1 cellular context compared by ENCODE assay signal in genomic region chr20:63084563-63084927, GRCh38.
TF ChIP-seq lines count a peak whose summit lies in the region.

No MANE protein-coding gene starts in this region.

TF ChIP-seq in HepG2, 621 proteins besides CTCF, POLR2A, EP300 and RAD21 (continued from another document):
- TF ChIP-seq, protein P1, sequence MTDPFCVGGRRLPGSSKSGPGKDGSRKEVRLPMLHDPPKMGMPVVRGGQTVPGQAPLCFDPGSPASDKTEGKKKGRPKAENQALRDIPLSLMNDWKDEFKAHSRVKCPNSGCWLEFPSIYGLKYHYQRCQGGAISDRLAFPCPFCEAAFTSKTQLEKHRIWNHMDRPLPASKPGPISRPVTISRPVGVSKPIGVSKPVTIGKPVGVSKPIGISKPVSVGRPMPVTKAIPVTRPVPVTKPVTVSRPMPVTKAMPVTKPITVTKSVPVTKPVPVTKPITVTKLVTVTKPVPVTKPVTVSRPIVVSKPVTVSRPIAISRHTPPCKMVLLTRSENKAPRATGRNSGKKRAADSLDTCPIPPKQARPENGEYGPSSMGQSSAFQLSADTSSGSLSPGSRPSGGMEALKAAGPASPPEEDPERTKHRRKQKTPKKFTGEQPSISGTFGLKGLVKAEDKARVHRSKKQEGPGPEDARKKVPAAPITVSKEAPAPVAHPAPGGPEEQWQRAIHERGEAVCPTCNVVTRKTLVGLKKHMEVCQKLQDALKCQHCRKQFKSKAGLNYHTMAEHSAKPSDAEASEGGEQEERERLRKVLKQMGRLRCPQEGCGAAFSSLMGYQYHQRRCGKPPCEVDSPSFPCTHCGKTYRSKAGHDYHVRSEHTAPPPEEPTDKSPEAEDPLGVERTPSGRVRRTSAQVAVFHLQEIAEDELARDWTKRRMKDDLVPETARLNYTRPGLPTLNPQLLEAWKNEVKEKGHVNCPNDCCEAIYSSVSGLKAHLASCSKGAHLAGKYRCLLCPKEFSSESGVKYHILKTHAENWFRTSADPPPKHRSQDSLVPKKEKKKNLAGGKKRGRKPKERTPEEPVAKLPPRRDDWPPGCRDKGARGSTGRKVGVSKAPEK (CRISPR knock-in tag; IDR thresholded peaks at IDR 0.05; ENCODE audit: borderline replicate concordance), result no peak
- peak; percentile 3; the same call in 1 of the 2 replicates for TF ChIP-seq ZFX (CRISPR knock-in tag; IDR thresholded peaks at IDR 0.05; ENCODE audit: low read depth)
- no peak for TF ChIP-seq TGIF2 (CRISPR knock-in tag; IDR thresholded peaks at IDR 0.05)
- 0 out of 2 replicates have a peak, but pooled peaks have one; percentile 35 for TF ChIP-seq ZNF451 (CRISPR knock-in tag; IDR thresholded peaks at IDR 0.05)
- no peak for TF ChIP-seq ZNF30 (CRISPR knock-in tag; IDR thresholded peaks at IDR 0.05)
- peak; percentile 25 for TF ChIP-seq ZEB1 (IDR thresholded peaks at IDR 0.05; ENCODE audit: insufficient replicate concordance, low read depth)
- no peak for TF ChIP-seq ZNF264 (CRISPR knock-in tag; IDR thresholded peaks at IDR 0.05)
- 0 out of 3 replicates have a peak, but pooled peaks have one; percentile 19 for TF ChIP-seq MXI1 (IDR thresholded peaks at IDR 0.05; ENCODE audit: borderline replicate concordance, low read depth, low read length)
TF ChIP-seq in HepG2: peak in this region for 24.
